9 cellular contexts compared by ENCODE assay signal in the genomic region with DNA sequence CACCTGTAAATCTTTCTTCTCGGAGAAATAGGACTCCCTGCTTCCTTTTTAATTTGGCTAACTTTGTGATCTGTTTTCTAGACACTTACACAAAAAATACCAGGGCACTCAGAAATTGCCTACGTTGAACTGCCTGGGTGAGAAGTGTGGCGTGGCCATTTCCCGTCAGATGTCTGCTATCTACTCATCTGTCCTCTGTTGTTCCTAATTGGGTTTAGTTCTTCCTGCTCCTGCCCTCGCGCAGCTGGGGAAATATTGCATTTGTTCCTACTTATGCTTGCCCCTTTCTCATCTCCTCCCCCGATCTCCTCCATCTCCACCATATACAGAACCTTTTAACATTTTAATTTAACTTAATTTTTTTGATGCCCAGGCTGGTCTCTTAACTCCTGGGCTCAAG. TPM values are rescaled to one million over a fixed set of nuclear protein-coding genes. Genes with fewer than 3 reads are reported as not detected.
DNase-seq lines count a peak whose midpoint lies in the region; ATAC-seq, FAIRE-seq and TF ChIP-seq lines count a peak whose summit lies in the region.
"Had no signal": no experiment of that assay in that cellular context is flagged by ENCODE, and none has a peak within 500 bp of the region (broad histone marks: within the 10 kb centered on the region; RNA-seq: fewer than 3 reads in every experiment).

No MANE protein-coding gene starts in this region.

- no peak for DNase-seq in GM19239 (ENCODE audit: insufficient read length, low spot score)
- DNase-seq in T-helper 2 cell treated with Interferon-gamma antibody and Interleukin-4, amounts not matched to agents 5 μg/mL and 100 μg/mL, for 36 hours (ENCODE audit: low spot score), result no peak
- no peak for DNase-seq in esophagus squamous epithelium (lab: John Stamatoyannopoulos, UW)
- DNase-seq in MG63, result no peak
- no peak for DNase-seq in ureter (ENCODE audit: low spot score)
- DNase-seq in DMS 273 (lab: John Stamatoyannopoulos, UW; ENCODE audit: unreplicated experiment), result no peak
- DNase-seq: head of caudate nucleus had no signal

- TF ChIP-seq CTCF in esophagus squamous epithelium (IDR thresholded peaks at IDR 0.05), result no peak

- H3K27me3 ChIP-seq in BLaER1 (no peaks in the 10 kb centered on the region), esophagus squamous epithelium (no peaks in the 10 kb centered on the region), MG63 (no peaks in the 10 kb centered on the region)

- H3K36me3 ChIP-seq in BLaER1 (peaks cover 26% of the 10 kb centered on the region), esophagus squamous epithelium (peaks cover 0 to 24% (median 0%) of the 10 kb centered on the region in 3 donors), MG63 (peaks cover 4% of the 10 kb centered on the region; the same call in 1 of the 2 replicates)

- ATAC-seq in GM21786 (IDR thresholded peaks at IDR 0.05; ENCODE audit: unreplicated experiment), result no peak

- H3K27ac ChIP-seq in BLaER1 (peak overlapping the region; percentile 83), esophagus squamous epithelium (peak overlapping the region; percentile 52 to 74 (median 60))

- peaks cover 10% of the 10 kb centered on the region for H3K9me3 Mint-ChIP-seq in T-helper 2 cell treated with Interferon-gamma antibody and Interleukin-4, amounts not matched to agents 5 μg/mL and 100 μg/mL, for 36 hours

- peak; percentile 75 for FAIRE-seq in GM19239 (lab: Jason Lieb, UNC)

- H3K27me3 Mint-ChIP-seq in T-helper 2 cell treated with Interferon-gamma antibody and Interleukin-4, amounts not matched to agents 5 μg/mL and 100 μg/mL, for 36 hours (ENCODE audit: low read depth), result no peaks in the 10 kb centered on the region

- H3K9ac ChIP-seq in BLaER1, result peak overlapping the region; percentile 56

- peaks cover 64% of the 10 kb centered on the region for H3K4me1 Mint-ChIP-seq in T-helper 2 cell treated with Interferon-gamma antibody and Interleukin-4, amounts not matched to agents 5 μg/mL and 100 μg/mL, for 36 hours (ENCODE audit: low read depth)

- peaks cover 71% of the 10 kb centered on the region for H3K4me1 ChIP-seq in BLaER1
- H3K4me1 ChIP-seq in esophagus squamous epithelium, result peaks cover 0 to 2% (median 0%) of the 10 kb centered on the region in 3 donors

- H3K36me3 Mint-ChIP-seq in T-helper 2 cell treated with Interferon-gamma antibody and Interleukin-4, amounts not matched to agents 5 μg/mL and 100 μg/mL, for 36 hours (ENCODE audit: low read depth), result peaks cover 43% of the 10 kb centered on the region

- no peak for TF ChIP-seq POLR2A in esophagus squamous epithelium (IDR thresholded peaks at IDR 0.05)

- peak overlapping the region; percentile 93 for H3K27ac Mint-ChIP-seq in T-helper 2 cell treated with Interferon-gamma antibody and Interleukin-4, amounts not matched to agents 5 μg/mL and 100 μg/mL, for 36 hours

- WGBS in esophagus squamous epithelium, 2 donors, result 68 to 74% methylated on average over 7 of the region's 7 CpGs

- no peak overlapping the region; the same call in 1 of the 2 replicates for H3K4me3 ChIP-seq in BLaER1
- H3K4me3 ChIP-seq in esophagus squamous epithelium, result no peak overlapping the region
- no peak overlapping the region for H3K4me3 ChIP-seq in MG63

- peak overlapping the region; percentile 80 for H3K4me2 ChIP-seq in BLaER1

- no peaks in the 10 kb centered on the region for H4K20me1 ChIP-seq in BLaER1

- H3K4me3 Mint-ChIP-seq in T-helper 2 cell treated with Interferon-gamma antibody and Interleukin-4, amounts not matched to agents 5 μg/mL and 100 μg/mL, for 36 hours, result peak overlapping the region; percentile 76

- intact Hi-C loops in esophagus squamous epithelium (cut with DNase I), result no loop called here

- H3K9me3 ChIP-seq in BLaER1 (peaks cover 9% of the 10 kb centered on the region; the same call in 1 of the 2 replicates), esophagus squamous epithelium (no peaks in the 10 kb centered on the region), MG63 (0 out of 2 replicates have a peak, but pooled peaks cover 2% of the 10 kb centered on the region)

RNA-seq across cellular contexts. Expression of gene CD58, which starts 55.1 kb away (rescaled TPM):
- total RNA-seq in esophagus squamous epithelium (10 to 100 TPM; 19.4 to 54.4 (median 32.5) TPM), ureter (24.5 TPM)
- total RNA-seq in MG63 (2014; rRNA removed; shearing (Covaris generic); ENCODE audit: low replicate concordance), result 21.9 and 53.0 TPM in 2 replicates
